ENCODE assay signal across 8 cellular contexts in the genomic region with DNA sequence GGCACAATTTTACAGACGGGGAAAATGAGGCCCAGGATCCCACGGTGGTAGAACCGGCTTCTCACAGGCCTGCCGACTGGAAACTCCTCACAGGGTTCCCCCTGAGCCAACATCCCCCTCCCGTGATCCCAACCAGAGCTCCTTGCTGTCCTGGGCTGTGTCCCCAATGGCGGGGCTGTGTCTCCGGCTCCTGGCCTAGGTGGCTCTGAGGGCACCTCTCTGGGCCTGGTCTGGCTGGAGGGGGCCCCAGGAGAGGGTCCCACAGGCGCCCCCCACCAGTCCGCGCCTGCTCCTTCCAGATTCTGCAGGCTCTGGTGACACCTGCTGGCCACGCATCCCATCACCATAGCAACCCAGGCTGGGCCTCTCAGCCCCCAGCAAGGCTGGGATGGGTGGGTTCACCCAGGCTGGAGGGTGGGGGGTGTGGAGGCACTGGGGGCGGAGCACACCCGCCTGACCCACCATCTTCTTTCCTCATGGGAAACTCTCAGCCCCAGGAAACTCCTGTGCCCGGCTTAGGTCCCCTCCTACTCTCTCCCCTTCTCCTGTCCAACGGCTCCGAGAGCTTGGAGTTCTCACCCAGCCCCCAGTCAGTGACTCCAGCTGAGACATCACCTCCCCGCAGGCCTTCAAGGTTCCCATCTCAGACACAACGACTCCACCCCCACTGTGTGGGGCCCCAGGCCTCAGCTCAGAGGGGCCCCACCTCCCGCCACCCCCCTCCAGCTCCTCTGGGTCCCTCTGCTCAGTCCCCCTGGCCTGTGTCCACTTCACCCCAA. TPM values are rescaled to one million over a fixed set of nuclear protein-coding genes. Genes with fewer than 3 reads are reported as not detected.
DNase-seq lines count a peak whose midpoint lies in the region; ATAC-seq and TF ChIP-seq lines count a peak whose summit lies in the region.

No MANE protein-coding gene starts in this region.

- 0 out of 2 replicates have a peak, but pooled peaks cover 4% of the 10 kb centered on the region for H4K20me1 ChIP-seq in DND-41 (ENCODE audit: insufficient read depth, low read length)

- H2AFZ ChIP-seq in DND-41 (ENCODE audit: low read depth, low read length): no peak overlapping the region

- peaks cover 0 to 10% (median 2%) of the 10 kb centered on the region in 5 donors for H3K27me3 Mint-ChIP-seq in naive thymus-derived CD8-positive, alpha-beta T cell

- no peaks in the 10 kb centered on the region for H3K36me3 ChIP-seq in DND-41 (ENCODE audit: insufficient read depth, low read length)

- no peaks in the 10 kb centered on the region for H3K4me1 ChIP-seq in DND-41 (ENCODE audit: insufficient read depth, low read length)

- H3K9me3 ChIP-seq in DND-41 (ENCODE audit: insufficient read depth, low read length, severe bottlenecking): no peaks in the 10 kb centered on the region

- H3K4me2 ChIP-seq in DND-41 (ENCODE audit: insufficient read depth, low read length): no peak overlapping the region

- H3K9ac ChIP-seq in DND-41 (ENCODE audit: low read depth, low read length): no peak overlapping the region

- TF ChIP-seq CTCF in DND-41 (IDR thresholded peaks at IDR 0.05; ENCODE audit: borderline replicate concordance, extremely low read depth, low read length, poor library complexity, severe bottlenecking) (peak; percentile 67), LNCaP clone FGC (IDR thresholded peaks at IDR 0.05; ENCODE audit: control insufficient read depth, extremely low read depth, insufficient read depth) (peak; percentile 63)

- DNase-seq in DND-41 (peak; percentile 60), LNCaP clone FGC (ENCODE audit: low read depth) (no peak), erythroblast (lab: John Stamatoyannopoulos, UW) (peak; percentile 43 to 67), dedifferentiated amniotic fluid mesenchymal stem cell (ENCODE audit: extremely low spot score) (no peak), inferior parietal cortex (ENCODE audit: extremely low spot score) (no peak)
- DNase-seq in activated CD8-positive, alpha-beta memory T cell treated with anti-CD3 and anti-CD28 coated beads for 24 hours: peak; percentile 72
- DNase-seq in naive thymus-derived CD8-positive, alpha-beta T cell: peak; percentile 19 to 77 (median 40)

- no peaks in the 10 kb centered on the region for H3K9me3 Mint-ChIP-seq in naive thymus-derived CD8-positive, alpha-beta T cell

- POLR2A ChIA-PET in naive thymus-derived CD8-positive, alpha-beta T cell (lab: Charles Lee): interaction anchor here (2.9 kb wide), 1 partner anchor 54 kb away, joined by 13 read pairs; no protein-coding TSS in a partner anchor

- H3K4me3 ChIP-seq in DND-41 (ENCODE audit: low read depth in 1 of 2, low read length in 2 of 2): no peak overlapping the region
- H3K4me3 ChIP-seq in LNCaP clone FGC (ENCODE audit: low read depth, low read length): no peak overlapping the region

- no peak for TF ChIP-seq POLR2A in erythroblast (IDR thresholded peaks at IDR 0.05; ENCODE audit: low read length)

- H3K27ac Mint-ChIP-seq in naive thymus-derived CD8-positive, alpha-beta T cell: peak overlapping the region in 1 of 10 donors; percentile 74

- no peaks in the 10 kb centered on the region for H3K79me2 ChIP-seq in DND-41 (ENCODE audit: insufficient read depth, low read length)

- H3K4me3 Mint-ChIP-seq in naive thymus-derived CD8-positive, alpha-beta T cell: no peak overlapping the region

- no peak overlapping the region for H3K27ac ChIP-seq in DND-41 (ENCODE audit: low read length)

- no peaks in the 10 kb centered on the region for H3K36me3 Mint-ChIP-seq in naive thymus-derived CD8-positive, alpha-beta T cell

- peaks cover 0 to 6% (median 4%) of the 10 kb centered on the region in 4 donors for H3K4me1 Mint-ChIP-seq in naive thymus-derived CD8-positive, alpha-beta T cell

- peak; percentile 84 for ATAC-seq in DND-41 (ENCODE audit: insufficient read depth, low read depth)
- peak; percentile 77 to 94 for ATAC-seq in naive thymus-derived CD8-positive, alpha-beta T cell
- no peak for ATAC-seq in GM19035 (IDR thresholded peaks at IDR 0.05; ENCODE audit: unreplicated experiment)

- no peaks in the 10 kb centered on the region for H3K27me3 ChIP-seq in DND-41 (ENCODE audit: insufficient read depth, low read length, poor library complexity)

RNA-seq across cellular contexts. Expression of gene TNRC18, which starts 27.1 kb away (rescaled TPM):
- 10 to 100 TPM; 41.0 to 42.7 TPM for total RNA-seq in naive thymus-derived CD8-positive, alpha-beta T cell
- polyA plus RNA-seq in naive thymus-derived CD8-positive, alpha-beta T cell: 1 to 10 TPM in 2 of 3 donors, under 1 TPM in 1; 0.59 to 1.6 (median 1.0) TPM

Comparison
In these comparisons a context has a peak if more than half of its experiments do, and no peak if none do; other contexts are left out.
1. DNase-seq: peak in DND-41 (single experiment), activated CD8-positive, alpha-beta memory T cell treated with anti-CD3 and anti-CD28 coated beads for 24 hours (single experiment), erythroblast (2 of 2) and naive thymus-derived CD8-positive, alpha-beta T cell (10 of 10); none in LNCaP clone FGC (single experiment), dedifferentiated amniotic fluid mesenchymal stem cell (single experiment) and inferior parietal cortex (single experiment).